Comparison of ENCODE assay signal across 8 cellular contexts in genomic region chr12:30823140-30823669, GRCh38.
DNase-seq lines count a peak whose midpoint lies in the region; ATAC-seq, FAIRE-seq and TF ChIP-seq lines count a peak whose summit lies in the region.

No MANE protein-coding gene starts in this region.

- H3K4me1 ChIP-seq in CD4-positive, CD25-positive, alpha-beta regulatory T cell (ENCODE audit: control insufficient read depth, insufficient read depth, low read length, poor library complexity, severe bottlenecking), result peaks cover 13% of the 10 kb centered on the region
- H3K4me1 ChIP-seq in foreskin keratinocyte (peaks cover 12% of the 10 kb centered on the region), pancreas (peaks cover 0 to 4% (median 0%) of the 10 kb centered on the region in 3 donors)

- H3K36me3 ChIP-seq in CD4-positive, CD25-positive, alpha-beta regulatory T cell (ENCODE audit: control insufficient read depth, insufficient read depth, low read length), result no peaks in the 10 kb centered on the region
- H3K36me3 ChIP-seq in pancreas (no peaks in the 10 kb centered on the region), MG63 (no peaks in the 10 kb centered on the region)

- H3K4me3 Mint-ChIP-seq in CD4-positive, CD25-positive, alpha-beta regulatory T cell, result peak overlapping the region; percentile 7 to 88 (median 82)
- peak overlapping the region; percentile 74 for H3K4me3 Mint-ChIP-seq in activated T-cell treated with anti-CD3 and anti-CD28 coated beads, Interleukin-2, amount 50 U/mL, for 24 hours

- WGBS in pancreas, 2 donors, result 48 to 49% methylated on average over 34 of the region's 34 CpGs

- peaks cover 68% of the 10 kb centered on the region for H3K27me3 Mint-ChIP-seq in CD4-positive, CD25-positive, alpha-beta regulatory T cell
- H3K27me3 Mint-ChIP-seq in activated T-cell treated with anti-CD3 and anti-CD28 coated beads, Interleukin-2, amount 50 U/mL, for 24 hours, result peaks cover 52% of the 10 kb centered on the region

- intact Hi-C loops in pancreas (cut with DNase I), result no loop called here

- no peaks in the 10 kb centered on the region for H3K36me3 Mint-ChIP-seq in CD4-positive, CD25-positive, alpha-beta regulatory T cell
- no peaks in the 10 kb centered on the region for H3K36me3 Mint-ChIP-seq in activated T-cell treated with anti-CD3 and anti-CD28 coated beads, Interleukin-2, amount 50 U/mL, for 24 hours (ENCODE audit: low read depth)

- peaks cover 5 to 17% (median 11%) of the 10 kb centered on the region in 4 donors for H3K4me1 Mint-ChIP-seq in CD4-positive, CD25-positive, alpha-beta regulatory T cell
- peaks cover 20% of the 10 kb centered on the region for H3K4me1 Mint-ChIP-seq in activated T-cell treated with anti-CD3 and anti-CD28 coated beads, Interleukin-2, amount 50 U/mL, for 24 hours (ENCODE audit: low read depth)

- H3K27me3 ChIP-seq in CD4-positive, CD25-positive, alpha-beta regulatory T cell (ENCODE audit: control insufficient read depth, insufficient read depth, low read length), result peaks cover 28% of the 10 kb centered on the region
- H3K27me3 ChIP-seq in foreskin keratinocyte (no peaks in the 10 kb centered on the region), pancreas (no peaks in the 10 kb centered on the region), MG63 (peaks cover 5% of the 10 kb centered on the region; the same call in 1 of the 2 replicates)

- ATAC-seq in CD4-positive, CD25-positive, alpha-beta regulatory T cell (ENCODE audit: low read depth in 2 of 2), result peak; percentile 57 to 58
- ATAC-seq in foreskin keratinocyte (peak; percentile 63), pancreas (peak; percentile 57 to 82 (median 73))

- peaks cover 0 to 3% (median 0%) of the 10 kb centered on the region in 7 donors for H3K9me3 Mint-ChIP-seq in CD4-positive, CD25-positive, alpha-beta regulatory T cell
- no peaks in the 10 kb centered on the region for H3K9me3 Mint-ChIP-seq in activated T-cell treated with anti-CD3 and anti-CD28 coated beads, Interleukin-2, amount 50 U/mL, for 24 hours

- no peak overlapping the region for H3K27ac Mint-ChIP-seq in CD4-positive, CD25-positive, alpha-beta regulatory T cell
- H3K27ac Mint-ChIP-seq in activated T-cell treated with anti-CD3 and anti-CD28 coated beads, Interleukin-2, amount 50 U/mL, for 24 hours, result no peak overlapping the region

- H3K4me3 ChIP-seq in CD4-positive, CD25-positive, alpha-beta regulatory T cell (ENCODE audit: low read depth, low read length), result peak overlapping the region; percentile 26
- H3K4me3 ChIP-seq in HFF-Myc (replicated peaks; ENCODE audit: low read depth, low read length) (peak overlapping the region; percentile 23; the same call in 1 of the 2 replicates), pancreas (peak overlapping the region; percentile 1 to 56 (median 20)), MG63 (no peak overlapping the region)

- H3K27ac ChIP-seq in CD4-positive, CD25-positive, alpha-beta regulatory T cell (ENCODE audit: insufficient read depth, low read length, poor library complexity, severe bottlenecking), result no peak overlapping the region
- H3K27ac ChIP-seq in foreskin keratinocyte, result peak overlapping the region; percentile 59
- peak overlapping the region in 2 of 4 donors; percentile 74 to 76 for H3K27ac ChIP-seq in pancreas

- TF ChIP-seq CTCF in HFF-Myc (IDR thresholded peaks at IDR 0.05; ENCODE audit: low read depth, low read length, missing control alignments), result no peak
- TF ChIP-seq CTCF in foreskin keratinocyte (conservative IDR thresholded peaks at IDR 0.05), result peak; percentile 48
- TF ChIP-seq CTCF in pancreas (IDR thresholded peaks at IDR 0.05), result no peak

- no peaks in the 10 kb centered on the region for H3K9me3 ChIP-seq in CD4-positive, CD25-positive, alpha-beta regulatory T cell (ENCODE audit: control insufficient read depth in 2 of 2, low read length in 2 of 2)
- no peaks in the 10 kb centered on the region for H3K9me3 ChIP-seq in pancreas
- H3K9me3 ChIP-seq in MG63, result no peaks in the 10 kb centered on the region

- FAIRE-seq in pancreas (lab: Jason Lieb, UNC), result no peak

- peak in 2 of 3 donors; percentile 14 to 31 for DNase-seq in CD4-positive, CD25-positive, alpha-beta regulatory T cell
- DNase-seq in HFF-Myc (ENCODE audit: extremely low read depth, low read depth), result no peak
- no peak for DNase-seq in activated T-cell treated with anti-CD3 and anti-CD28 coated beads, Interleukin-2, amount 50 U/mL, for 24 hours
- no peak for DNase-seq in foreskin keratinocyte
- DNase-seq in pancreas, result peak in 4 of 6 donors; percentile 33 to 74 (median 62)
- no peak for DNase-seq in NCI-H2227 treated with DMSO at 0.1 percent for 48 hours (lab: John Stamatoyannopoulos, UW)
- no peak for DNase-seq in MG63
- DNase-seq in SKM-1 treated with dmso at 0.1 percent for 144 hours (lab: John Stamatoyannopoulos, UW; ENCODE audit: unreplicated experiment), result no peak

Comparison
In these comparisons a context has a peak if more than half of its experiments do, and no peak if none do; other contexts are left out.
1. DNase-seq: peak in CD4-positive, CD25-positive, alpha-beta regulatory T cell (2 of 3) and pancreas (4 of 6); none in HFF-Myc (single experiment), activated T-cell treated with anti-CD3 and anti-CD28 coated beads, Interleukin-2, amount 50 U/mL, for 24 hours (single experiment), foreskin keratinocyte (0 of 2), NCI-H2227 treated with DMSO at 0.1 percent for 48 hours (single experiment), MG63 (single experiment) and SKM-1 treated with dmso at 0.1 percent for 144 hours (single experiment).
2. Peak in every context shown above with its lines, with median percentiles within 50 percentile points of each other: ATAC-seq.